ENCODE assay signal across 1 cellular context in genomic region chr16:29790949-29791844, GRCh38.
TF ChIP-seq lines count a peak whose summit lies in the region.

No MANE protein-coding gene starts in this region.

TF ChIP-seq in endothelial cell of umbilical vein, 7 proteins besides CTCF, POLR2A, EP300 and RAD21 (continued from another document):
- TF ChIP-seq GATA2 (IDR thresholded peaks at IDR 0.05; ENCODE audit: insufficient read depth, insufficient read length, low read depth, low read length) = no peak
- no peak for TF ChIP-seq JUN (IDR thresholded peaks at IDR 0.05; ENCODE audit: borderline replicate concordance, insufficient read depth, insufficient read length, low read depth)
- TF ChIP-seq EZH2 (IDR thresholded peaks at IDR 0.05; ENCODE audit: borderline replicate concordance, low read depth, low read length, severe bottlenecking) = no peak
